1 cellular context compared by ENCODE assay signal in genomic region chr9:125264068-125264467, GRCh38.
TF ChIP-seq lines count a peak whose summit lies in the region.

No MANE protein-coding gene starts in this region.

TF ChIP-seq in GM12878, 131 proteins besides CTCF, POLR2A, EP300 and RAD21:
- TF ChIP-seq RUNX3 (IDR thresholded peaks at IDR 0.05; ENCODE audit: low read length): peak; percentile 54; the same call in 1 of the 2 replicates
- TF ChIP-seq NR2F1 (conservative IDR thresholded peaks at IDR 0.05): 0 out of 2 replicates have a peak, but pooled peaks have one; percentile 14
TF ChIP-seq in GM12878: peak in this region for 2; not testable (repeated sequence) for 129.
